ENCODE assay signal across 11 cellular contexts in genomic region chr10:72255977-72256729, GRCh38. TPM values are rescaled to one million over a fixed set of nuclear protein-coding genes. Genes with fewer than 3 reads are reported as not detected.
DNase-seq lines count a peak whose midpoint lies in the region; ATAC-seq and TF ChIP-seq lines count a peak whose summit lies in the region.
"Had no signal": no experiment of that assay in that cellular context is flagged by ENCODE, and none has a peak within 500 bp of the region (broad histone marks: within the 10 kb centered on the region; RNA-seq: fewer than 3 reads in every experiment).

No MANE protein-coding gene starts in this region.

- peaks cover 41 to 97% (median 84%) of the 10 kb centered on the region in 9 donors for H3K4me1 ChIP-seq in heart right ventricle
- H3K4me1 ChIP-seq in body of pancreas: peaks cover 73% of the 10 kb centered on the region
- H3K4me1 ChIP-seq in naive thymus-derived CD4-positive, alpha-beta T cell (ENCODE audit: control insufficient read depth in 2 of 2, insufficient read depth in 2 of 2, low read length in 2 of 2): peaks cover 28 to 79% of the 10 kb centered on the region in 2 donors
- peaks cover 66 to 82% (median 78%) of the 10 kb centered on the region in 4 donors for H3K4me1 ChIP-seq in upper lobe of left lung
- H3K4me1 ChIP-seq in SJCRH30: peaks cover 40% of the 10 kb centered on the region

- peaks cover 52 to 90% (median 76%) of the 10 kb centered on the region in 7 donors for H3K4me1 Mint-ChIP-seq in naive thymus-derived CD4-positive, alpha-beta T cell

- no peaks in the 10 kb centered on the region for H3K27me3 Mint-ChIP-seq in naive thymus-derived CD4-positive, alpha-beta T cell

- POLR2A ChIA-PET in naive thymus-derived CD4-positive, alpha-beta T cell (lab: Charles Lee): interaction anchor here (0.6 to 18.6 kb wide), 7 partner anchors 8 to 76 kb away, joined by 3 to 219 read pairs (median 3); partner anchors contain the start of gene DDIT4

- no peaks in the 10 kb centered on the region for H3K9me3 Mint-ChIP-seq in naive thymus-derived CD4-positive, alpha-beta T cell

- peak overlapping the region; percentile 1 to 91 (median 59) for H3K4me3 Mint-ChIP-seq in naive thymus-derived CD4-positive, alpha-beta T cell

- intact Hi-C loops in heart right ventricle (cut with DNase I) (loop anchor here in 3 of 10 donors (2.0 to 5.0 kb wide), 3 partner anchors 17 to 71 kb away; partner anchors contain the start of gene DDIT4 (in 1 of the 3)), Right ventricle myocardium superior (cut with DNase I) (no loop called here), body of pancreas (cut with DNase I) (no loop called here)
- intact Hi-C loops in naive thymus-derived CD4-positive, alpha-beta T cell (cut with micrococcal nuclease): no loop called here

- peak overlapping the region; percentile 71 to 98 (median 94) for H3K27ac Mint-ChIP-seq in naive thymus-derived CD4-positive, alpha-beta T cell

- H3K36me3 Mint-ChIP-seq in naive thymus-derived CD4-positive, alpha-beta T cell: no peaks in the 10 kb centered on the region

- peak in 1 of 8 donors; percentile 19 for ATAC-seq in heart right ventricle
- ATAC-seq in Right ventricle myocardium superior (ENCODE audit: poor library complexity): no peak
- ATAC-seq in body of pancreas: no peak
- no peak for ATAC-seq in naive thymus-derived CD4-positive, alpha-beta T cell
- no peak for ATAC-seq in upper lobe of left lung (ENCODE audit: low FRiP score in 2 of 2)

- H3K36me3 ChIP-seq in heart right ventricle (no peaks in the 10 kb centered on the region), body of pancreas (replicated peaks in 1 of 2; ENCODE audit: insufficient read depth in 1 of 2, low read depth in 2 of 2) (no peaks in the 10 kb centered on the region), upper lobe of left lung (no peaks in the 10 kb centered on the region), SJCRH30 (no peaks in the 10 kb centered on the region)
- no peaks in the 10 kb centered on the region for H3K36me3 ChIP-seq in naive thymus-derived CD4-positive, alpha-beta T cell (ENCODE audit: control insufficient read depth in 2 of 3, insufficient read depth in 3 of 3, low read length in 3 of 3)
- H3K36me3 ChIP-seq: brain microvascular endothelial cell, HAP-1 had no signal

- H3K4me3 ChIP-seq in heart right ventricle (no peak overlapping the region), body of pancreas (no peak overlapping the region), upper lobe of left lung (no peak overlapping the region), SJCRH30 (no peak overlapping the region)
- H3K4me3 ChIP-seq in naive thymus-derived CD4-positive, alpha-beta T cell (ENCODE audit: low read length): no peak overlapping the region
- H3K4me3 ChIP-seq: HAP-1 had no signal

- CTCF ChIA-PET in naive thymus-derived CD4-positive, alpha-beta T cell (lab: Charles Lee): interaction anchor here (2.3 kb wide), 1 partner anchor 8 kb away, joined by 7 read pairs; no protein-coding TSS in a partner anchor

- TF ChIP-seq EP300 in upper lobe of left lung (IDR thresholded peaks at IDR 0.05): peak in 1 of 4 donors; percentile 31

- in situ Hi-C loops in GM13976 (cut with MboI; ENCODE audit: low sequenced_read_pairs, unreplicated experiment): no loop called here

- H3K27ac ChIP-seq in heart right ventricle: peak overlapping the region; percentile 84 to 97 (median 90)
- peak overlapping the region in 3 of 4 donors; percentile 92 to 96 (median 95) for H3K27ac ChIP-seq in body of pancreas
- no peak overlapping the region for H3K27ac ChIP-seq in naive thymus-derived CD4-positive, alpha-beta T cell (ENCODE audit: low read depth, low read length)
- H3K27ac ChIP-seq in upper lobe of left lung: peak overlapping the region; percentile 80 to 94 (median 91)
- no peak overlapping the region for H3K27ac ChIP-seq in SJCRH30

- TF ChIP-seq POLR2A in body of pancreas (IDR thresholded peaks at IDR 0.05) (no peak), upper lobe of left lung (IDR thresholded peaks at IDR 0.05) (no peak)

- TF ChIP-seq CTCF in heart right ventricle (IDR thresholded peaks at IDR 0.05): no peak
- TF ChIP-seq CTCF in body of pancreas (IDR thresholded peaks at IDR 0.05): no peak
- no peak for TF ChIP-seq CTCF in upper lobe of left lung (IDR thresholded peaks at IDR 0.05)
- TF ChIP-seq CTCF in GM13976 (IDR thresholded peaks at IDR 0.05; ENCODE audit: borderline replicate concordance, control extremely low read depth, extremely low read depth, insufficient read depth, missing control alignments): no peak

- DNase-seq in heart right ventricle (no peak), Right ventricle myocardium superior (no peak), body of pancreas (no peak), upper lobe of left lung (no peak), NCI-H2227 (lab: John Stamatoyannopoulos, UW; ENCODE audit: unreplicated experiment) (no peak), SJCRH30 (no peak), GM13976 (ENCODE audit: low spot score) (no peak)
- no peak for DNase-seq in naive thymus-derived CD4-positive, alpha-beta T cell
- DNase-seq: brain microvascular endothelial cell, occipital lobe had no signal

- 94 to 95% methylated on average over 6 of the region's 6 CpGs for WGBS in heart right ventricle, 2 donors
- WGBS in body of pancreas, 2 donors: 83 to 97% methylated on average over 6 of the region's 6 CpGs
- WGBS in upper lobe of left lung, 2 donors: 92 to 94% methylated on average over 5 to 6 of the region's 6 CpGs

- H3K27me3 ChIP-seq in heart right ventricle: no peaks in the 10 kb centered on the region
- no peaks in the 10 kb centered on the region for H3K27me3 ChIP-seq in body of pancreas
- H3K27me3 ChIP-seq in naive thymus-derived CD4-positive, alpha-beta T cell (ENCODE audit: control insufficient read depth in 2 of 2, insufficient read depth in 2 of 2, low read length in 2 of 2): no peaks in the 10 kb centered on the region
- H3K27me3 ChIP-seq in upper lobe of left lung: no peaks in the 10 kb centered on the region
- H3K27me3 ChIP-seq in SJCRH30: no peaks in the 10 kb centered on the region
- H3K27me3 ChIP-seq: brain microvascular endothelial cell had no signal

- no peaks in the 10 kb centered on the region for H3K9me3 ChIP-seq in heart right ventricle
- no peaks in the 10 kb centered on the region for H3K9me3 ChIP-seq in body of pancreas
- H3K9me3 ChIP-seq in naive thymus-derived CD4-positive, alpha-beta T cell (ENCODE audit: control insufficient read depth in 2 of 3, low read length in 3 of 3): no peaks in the 10 kb centered on the region
- H3K9me3 ChIP-seq in upper lobe of left lung: no peaks in the 10 kb centered on the region
- no peaks in the 10 kb centered on the region for H3K9me3 ChIP-seq in SJCRH30 (replicated peaks)
- H3K9me3 ChIP-seq: HAP-1 had no signal

RNA-seq across cellular contexts. Expression of gene DDIT4, which starts 17.6 kb away (rescaled TPM):
- total RNA-seq in heart right ventricle: 100 to 1,000 TPM in 1 of 10 donors, 10 to 100 TPM in 9; 13.6 to 102 (median 30.2) TPM
- polyA plus RNA-seq in heart right ventricle: 100 to 1,000 TPM in 1 of 2 donors, 10 to 100 TPM in 1; 64.7 to 135 TPM
- total RNA-seq in Right ventricle myocardium superior: 54.8 TPM
- 100 to 1,000 TPM; 238 to 269 TPM for total RNA-seq in body of pancreas
- 100 to 1,000 TPM in 3 of 5 experiments, 10 to 100 TPM in 2; 25.4 to 335 (median 135) TPM for total RNA-seq in naive thymus-derived CD4-positive, alpha-beta T cell
- polyA plus RNA-seq in naive thymus-derived CD4-positive, alpha-beta T cell: 100 to 1,000 TPM in 1 of 2 donors, 10 to 100 TPM in 1; 80.4 to 219 TPM
- total RNA-seq in upper lobe of left lung: 100 to 1,000 TPM in 5 of 6 donors, 10 to 100 TPM in 1; 81.0 to 218 (median 151) TPM
- 84.5 and 94.2 TPM in 2 replicates for total RNA-seq in SJCRH30 (2014; rRNA removed; shearing (Covaris generic))

RNA-seq across cellular contexts. Expression of gene ASCC1, which starts 40.1 kb away (rescaled TPM):
- total RNA-seq in heart right ventricle (10 to 100 TPM; 25.2 to 40.5 (median 33.0) TPM), Right ventricle myocardium superior (32.0 TPM), body of pancreas (10 to 100 TPM; 16.1 to 17.1 TPM), upper lobe of left lung (10 to 100 TPM; 20.4 to 40.7 (median 24.4) TPM)
- 10 to 100 TPM in 1 of 2 donors, 1 to 10 TPM in 1; 8.4 to 35.8 TPM for polyA plus RNA-seq in heart right ventricle
- 10 to 100 TPM; 19.4 to 33.1 (median 24.2) TPM for total RNA-seq in naive thymus-derived CD4-positive, alpha-beta T cell
- 10 to 100 TPM; 25.2 to 27.1 TPM for polyA plus RNA-seq in naive thymus-derived CD4-positive, alpha-beta T cell
- total RNA-seq in SJCRH30 (2014; rRNA removed; shearing (Covaris generic)): 30.0 and 34.9 TPM in 2 replicates

RNA-seq across cellular contexts. Expression of gene ANAPC16, which starts 40.3 kb away (rescaled TPM):
- total RNA-seq in heart right ventricle (100 to 1,000 TPM; 181 to 246 (median 221) TPM), Right ventricle myocardium superior (242 TPM), body of pancreas (10 to 100 TPM; 40.9 to 59.4 TPM), upper lobe of left lung (100 to 1,000 TPM in 1 of 6 donors, 10 to 100 TPM in 5; 34.6 to 110 (median 92.6) TPM)
- 100 to 1,000 TPM; 129 to 149 TPM for polyA plus RNA-seq in heart right ventricle
- total RNA-seq in naive thymus-derived CD4-positive, alpha-beta T cell: 100 to 1,000 TPM in 3 of 5 experiments, 10 to 100 TPM in 2; 85.5 to 131 (median 105) TPM
- 100 to 1,000 TPM; 318 to 445 TPM for polyA plus RNA-seq in naive thymus-derived CD4-positive, alpha-beta T cell
- total RNA-seq in SJCRH30 (2014; rRNA removed; shearing (Covaris generic)): 71.9 and 72.2 TPM in 2 replicates

Comparison
In these comparisons a context has a peak if more than half of its experiments do, and no peak if none do; other contexts are left out.
1. H3K27ac ChIP-seq: peak in heart right ventricle (10 of 10), body of pancreas (3 of 4) and upper lobe of left lung (4 of 4); none in naive thymus-derived CD4-positive, alpha-beta T cell (single experiment) and SJCRH30 (single experiment).